8 cellular contexts compared by ENCODE assay signal in the genomic region with DNA sequence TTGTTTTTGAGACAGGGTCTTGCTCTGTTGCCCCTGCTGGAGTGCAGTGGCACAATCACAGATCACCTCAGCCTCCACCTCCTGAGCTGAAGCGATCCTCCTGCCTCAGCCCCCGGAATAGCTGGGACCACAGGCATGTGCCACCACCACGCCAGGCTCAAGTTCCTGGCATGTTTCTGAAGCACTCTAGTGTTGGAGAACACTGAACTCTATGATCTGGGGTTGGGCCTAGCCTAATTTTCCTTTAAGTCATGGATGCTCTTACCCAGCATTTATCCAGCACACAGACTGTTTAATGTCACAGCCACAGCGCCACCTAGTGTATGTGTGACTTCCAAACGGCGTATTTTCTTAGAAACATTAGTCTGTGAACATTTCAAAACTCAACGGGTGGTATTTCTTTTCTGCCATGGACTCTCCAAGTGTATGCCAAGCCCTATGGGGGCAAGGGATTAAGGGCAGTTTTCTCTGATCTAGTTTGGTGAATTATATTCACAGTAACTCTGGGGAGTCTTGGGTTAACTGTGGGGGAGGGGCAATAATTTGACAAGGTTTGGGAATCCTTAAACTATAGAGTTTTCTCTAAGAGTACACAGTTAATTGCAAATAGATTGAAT.
A peak's percentile ranks its signal among the peaks of the same experiment; 100 is the strongest.
DNase-seq lines count a peak whose midpoint lies in the region; ATAC-seq and TF ChIP-seq lines count a peak whose summit lies in the region.

No MANE protein-coding gene starts in this region.

- peak overlapping the region in 3 of 4 donors; percentile 7 to 46 (median 27) for H3K27ac ChIP-seq in sigmoid colon

- H3K27me3 Mint-ChIP-seq in T-helper 17 cell, result peaks cover 10% of the 10 kb centered on the region

- DNase-seq in GM12864 (ENCODE audit: low read depth) (peak; percentile 78), NCI-H1436 treated with DMSO at 0.1 percent for 48 hours (lab: John Stamatoyannopoulos, UW) (peak; percentile 49), T-helper 17 cell (peak; percentile 56 to 77 (median 56)), amniotic epithelial cell (ENCODE audit: low read depth) (peak; percentile 85), left ventricle myocardium superior (peak; percentile 80), sigmoid colon (peak; percentile 92)

- H3K9me3 ChIP-seq in T-helper 17 cell (ENCODE audit: control insufficient read depth, low read length, poor library complexity, severe bottlenecking), result no peaks in the 10 kb centered on the region
- no peaks in the 10 kb centered on the region for H3K9me3 ChIP-seq in sigmoid colon

- ATAC-seq in HG02610 (IDR thresholded peaks at IDR 0.05; ENCODE audit: unreplicated experiment), result peak; percentile 53
- ATAC-seq in T-helper 17 cell, result peak; percentile 84
- peak; percentile 63 for ATAC-seq in left ventricle myocardium superior
- ATAC-seq in HG03521 (IDR thresholded peaks at IDR 0.05; ENCODE audit: unreplicated experiment), result no peak

- intact Hi-C loops in left ventricle myocardium superior (cut with micrococcal nuclease) (loop anchor here (2.0 kb wide), 1 partner anchor 98 kb away; no protein-coding TSS in a partner anchor), sigmoid colon (cut with DNase I) (loop anchor here (1.0 kb wide), 1 partner anchor 97 kb away; no protein-coding TSS in a partner anchor)

- H3K4me3 ChIP-seq in GM12864 (ENCODE audit: low read depth, low read length) (no peak overlapping the region), sigmoid colon (peak overlapping the region in 1 of 4 donors; percentile 11)

- H3K4me1 ChIP-seq in sigmoid colon, result peaks cover 0 to 10% (median 0%) of the 10 kb centered on the region in 4 donors

- TF ChIP-seq POLR2A in sigmoid colon (IDR thresholded peaks at IDR 0.05), result no peak

- peaks cover 2% of the 10 kb centered on the region for H3K36me3 Mint-ChIP-seq in T-helper 17 cell (ENCODE audit: low read depth)

- no peaks in the 10 kb centered on the region for H3K27me3 ChIP-seq in sigmoid colon

- peak overlapping the region; percentile 87 for H3K27ac Mint-ChIP-seq in T-helper 17 cell

- peaks cover 17% of the 10 kb centered on the region for H3K4me1 Mint-ChIP-seq in T-helper 17 cell

- TF ChIP-seq CTCF in GM12864 (IDR thresholded peaks at IDR 0.05; ENCODE audit: low read depth, low read length, missing control alignments) (peak; percentile 69), sigmoid colon (IDR thresholded peaks at IDR 0.05) (peak; percentile 77 to 87 (median 83))

- WGBS in sigmoid colon, 2 donors, result 32 to 36% methylated on average over 7 of the region's 7 CpGs

- no peaks in the 10 kb centered on the region for H3K36me3 ChIP-seq in sigmoid colon

- no peak for TF ChIP-seq EP300 in sigmoid colon (IDR thresholded peaks at IDR 0.05)

- peak overlapping the region; percentile 65 for H3K4me3 Mint-ChIP-seq in T-helper 17 cell
